13 cellular contexts compared by ENCODE assay signal in genomic region chr10:69421611-69422308, GRCh38. TPM values are rescaled to one million over a fixed set of nuclear protein-coding genes. Genes with fewer than 3 reads are reported as not detected.
DNase-seq lines count a peak whose midpoint lies in the region; ATAC-seq and TF ChIP-seq lines count a peak whose summit lies in the region.
"Had no signal": no experiment of that assay in that cellular context is flagged by ENCODE, and none has a peak within 500 bp of the region (broad histone marks: within the 10 kb centered on the region; RNA-seq: fewer than 3 reads in every experiment).

No MANE protein-coding gene starts in this region.

- CTCF ChIA-PET in CD8-positive, alpha-beta T cell (lab: Charles Lee), result interaction anchor here (1.8 kb wide), 1 partner anchor 14 kb away, joined by 4 read pairs; no protein-coding TSS in a partner anchor

- H3K4me1 Mint-ChIP-seq in CD8-positive, alpha-beta T cell (ENCODE audit: low read depth), result peaks cover 41% of the 10 kb centered on the region

- TF ChIP-seq POLR2A in esophagus squamous epithelium (IDR thresholded peaks at IDR 0.05) (no peak), prostate gland (IDR thresholded peaks at IDR 0.05) (no peak)

- H3K27me3 Mint-ChIP-seq in CD8-positive, alpha-beta T cell (ENCODE audit: low read depth), result no peaks in the 10 kb centered on the region

- no peaks in the 10 kb centered on the region for H4K20me1 ChIP-seq in GM23248 (ENCODE audit: insufficient read depth)
- H4K20me1 ChIP-seq: BLaER1 had no signal

- ATAC-seq in CD8-positive, alpha-beta T cell, result no peak
- ATAC-seq: HCT116 had no signal

- 46 to 49% methylated on average over 12 to 13 of the region's 13 CpGs for WGBS in GM23248 (ENCODE audit: low coverage in 1 of 2, low lambda C conversion rate in 2 of 2, missing lambda C conversion rate in 2 of 2), 2 experiments
- WGBS in esophagus squamous epithelium, 2 donors, result 37 to 39% methylated on average over 8 to 9 of the region's 13 CpGs
- 48% methylated on average over 13 of the region's 13 CpGs for WGBS in prostate gland

- H3K27me3 ChIP-seq in GM23248 (replicated peaks; ENCODE audit: insufficient read depth) (peaks cover 12% of the 10 kb centered on the region; the same call in 1 of the 2 replicates), esophagus squamous epithelium (no peaks in the 10 kb centered on the region), prostate gland (replicated peaks; ENCODE audit: insufficient read depth) (no peaks in the 10 kb centered on the region)
- H3K27me3 ChIP-seq in CD8-positive, alpha-beta T cell (ENCODE audit: insufficient read depth, low read length), result no peaks in the 10 kb centered on the region
- H3K27me3 ChIP-seq: BLaER1, breast epithelium had no signal

- H3K9me2 ChIP-seq in GM23248 (ENCODE audit: insufficient read depth), result no peaks in the 10 kb centered on the region

- no peak overlapping the region for H3K4me2 ChIP-seq in GM23248 (ENCODE audit: unreplicated experiment)
- H3K4me2 ChIP-seq: BLaER1 had no signal

- no peaks in the 10 kb centered on the region for H3K36me3 Mint-ChIP-seq in CD8-positive, alpha-beta T cell

- no peaks in the 10 kb centered on the region for H3K9me3 Mint-ChIP-seq in CD8-positive, alpha-beta T cell

- no peaks in the 10 kb centered on the region for H3K4me1 ChIP-seq in GM23248 (ENCODE audit: insufficient read depth)
- H3K4me1 ChIP-seq in esophagus squamous epithelium, result peaks cover 0 to 31% (median 12%) of the 10 kb centered on the region in 3 donors
- no peaks in the 10 kb centered on the region for H3K4me1 ChIP-seq in prostate gland (replicated peaks)
- peaks cover 33% of the 10 kb centered on the region for H3K4me1 ChIP-seq in CD8-positive, alpha-beta T cell (ENCODE audit: insufficient read depth, low read length)
- H3K4me1 ChIP-seq: breast epithelium, parathyroid adenoma had no signal

- DNase-seq in GM23248, result peak; percentile 32
- DNase-seq in NCI-H2196 treated with DMSO at 0.1 percent for 48 hours (lab: John Stamatoyannopoulos, UW; ENCODE audit: unreplicated experiment), result peak; percentile 48
- DNase-seq in esophagus squamous epithelium (lab: John Stamatoyannopoulos, UW), result no peak
- peak; percentile 32 for DNase-seq in prostate gland (ENCODE audit: low spot score)
- no peak for DNase-seq in NK-92 (lab: John Stamatoyannopoulos, UW; ENCODE audit: unreplicated experiment)
- DNase-seq in substantia nigra (lab: John Stamatoyannopoulos, UW), result no peak
- DNase-seq in stimulated activated CD4-positive, alpha-beta T cell treated with anti-CD3 and anti-CD28 coated beads, Interleukin-2, amount 100 ng/mL, for 48 hours, result no peak
- no peak for DNase-seq in CD8-positive, alpha-beta T cell
- DNase-seq: activated T-cell treated with anti-CD3 and anti-CD28 coated beads, Interleukin-2, amount 50 U/mL, for 1 hour had no signal

- TF ChIP-seq CTCF in esophagus squamous epithelium (IDR thresholded peaks at IDR 0.05) (no peak), prostate gland (IDR thresholded peaks at IDR 0.05) (no peak)
- no peak for TF ChIP-seq CTCF in CD8-positive, alpha-beta T cell (IDR thresholded peaks at IDR 0.05)

- H3K9me3 ChIP-seq in GM23248 (ENCODE audit: low read depth), result no peaks in the 10 kb centered on the region
- H3K9me3 ChIP-seq in esophagus squamous epithelium, result no peaks in the 10 kb centered on the region
- H3K9me3 ChIP-seq in prostate gland, result no peaks in the 10 kb centered on the region
- H3K9me3 ChIP-seq in CD8-positive, alpha-beta T cell (ENCODE audit: low read length), result no peaks in the 10 kb centered on the region
- H3K9me3 ChIP-seq: BLaER1, breast epithelium had no signal

- H3K4me3 Mint-ChIP-seq in CD8-positive, alpha-beta T cell, result no peak overlapping the region

- H3K36me3 ChIP-seq in GM23248 (ENCODE audit: low read depth) (no peaks in the 10 kb centered on the region), esophagus squamous epithelium (no peaks in the 10 kb centered on the region), prostate gland (no peaks in the 10 kb centered on the region)
- no peaks in the 10 kb centered on the region for H3K36me3 ChIP-seq in CD8-positive, alpha-beta T cell (ENCODE audit: insufficient read depth, low read length)
- H3K36me3 ChIP-seq: BLaER1, breast epithelium had no signal

- intact Hi-C loops in esophagus squamous epithelium (cut with DNase I) (no loop called here), prostate gland (cut with DNase I) (no loop called here)
- intact Hi-C loops in CD8-positive, alpha-beta T cell (cut with DNase I, micrococcal nuclease), result loop anchor here in 1 of 2 experiments (10.0 kb wide), 1 partner anchor 203 kb away; no protein-coding TSS in a partner anchor

- H3K27ac ChIP-seq in GM23248, result no peak overlapping the region
- H3K27ac ChIP-seq in esophagus squamous epithelium, result peak overlapping the region in 3 of 4 donors; percentile 61 to 94 (median 73)
- peak overlapping the region in 1 of 2 donors; percentile 30 for H3K27ac ChIP-seq in prostate gland
- H3K27ac ChIP-seq in substantia nigra (ENCODE audit: low read depth, low read length, poor library complexity, severe bottlenecking), result no peak overlapping the region
- no peak overlapping the region for H3K27ac ChIP-seq in CD8-positive, alpha-beta T cell (ENCODE audit: low read depth, low read length)
- H3K27ac ChIP-seq: BLaER1, parathyroid adenoma had no signal

- H3K27ac Mint-ChIP-seq in CD8-positive, alpha-beta T cell, result no peak overlapping the region

- H3K79me2 ChIP-seq in GM23248 (ENCODE audit: insufficient read depth), result no peaks in the 10 kb centered on the region
- H3K79me2 ChIP-seq: parathyroid adenoma had no signal

- H3K4me3 ChIP-seq in GM23248 (no peak overlapping the region), esophagus squamous epithelium (no peak overlapping the region), prostate gland (no peak overlapping the region)
- no peak overlapping the region for H3K4me3 ChIP-seq in CD8-positive, alpha-beta T cell (ENCODE audit: low read depth, low read length)
- H3K4me3 ChIP-seq: BLaER1, breast epithelium had no signal

- H3K9ac ChIP-seq in GM23248, result no peak overlapping the region
- H3K9ac ChIP-seq: BLaER1, parathyroid adenoma had no signal

- no peak overlapping the region for H2AFZ ChIP-seq in GM23248
- H2AFZ ChIP-seq: parathyroid adenoma had no signal

- POLR2A ChIA-PET in CD8-positive, alpha-beta T cell (lab: Charles Lee), result no interaction called here

- H3F3A ChIP-seq in GM23248 (ENCODE audit: insufficient read depth), result no peaks in the 10 kb centered on the region

- in situ Hi-C loops in GM23248 (cut with MboI), result loop anchor here (10.0 to 25.0 kb wide), 2 partner anchors 213 to 434 kb away; partner anchors contain the start of genes FAM241B and KIFBP

RNA-seq across cellular contexts. Expression of gene TACR2, which starts 5.0 kb away (rescaled TPM):
- 0.54 TPM in 1 of 2 replicates, not detected in the other for total RNA-seq in GM23248 (2014; rRNA removed; shearing (Covaris generic))
- 0.24 and 0.25 TPM in 2 replicates for polyA plus RNA-seq in GM23248 (2016; fragmentation: Nextera tagmentation; extraction: Ambion mirVana)
- total RNA-seq in esophagus squamous epithelium (10 to 100 TPM in 1 of 4 donors, 1 to 10 TPM in 2, under 1 TPM in 1; 0.72 to 24.0 (median 4.4) TPM), prostate gland (1 to 10 TPM in 1 of 2 donors, under 1 TPM in 1; 0.77 to 2.4 TPM)
- not detected for total RNA-seq in CD8-positive, alpha-beta T cell

RNA-seq across cellular contexts. Expression of gene TSPAN15, which starts 29.5 kb away (rescaled TPM):
- not detected in 2 replicates for total RNA-seq in GM23248 (2014; rRNA removed; shearing (Covaris generic))
- 0.29 and 0.34 TPM in 2 replicates for polyA plus RNA-seq in GM23248 (2016; fragmentation: Nextera tagmentation; extraction: Ambion mirVana)
- total RNA-seq in esophagus squamous epithelium (10 to 100 TPM in 3 of 4 donors, 1 to 10 TPM in 1; 3.6 to 24.0 (median 18.5) TPM), prostate gland (10 to 100 TPM; 78.8 to 85.3 TPM)
- total RNA-seq in CD8-positive, alpha-beta T cell, result 1 to 10 TPM; 1.9 to 2.6 TPM

Comparison
In these comparisons a context has a peak if more than half of its experiments do, and no peak if none do; other contexts are left out.
1. DNase-seq: peak in GM23248 (single experiment), NCI-H2196 treated with DMSO at 0.1 percent for 48 hours (single experiment) and prostate gland (single experiment); none in esophagus squamous epithelium (single experiment), NK-92 (single experiment), substantia nigra (0 of 49), stimulated activated CD4-positive, alpha-beta T cell treated with anti-CD3 and anti-CD28 coated beads, Interleukin-2, amount 100 ng/mL, for 48 hours (0 of 2) and CD8-positive, alpha-beta T cell (0 of 7).
2. H3K27ac ChIP-seq: peak in esophagus squamous epithelium (3 of 4); none in GM23248 (single experiment), substantia nigra (single experiment) and CD8-positive, alpha-beta T cell (single experiment).